ENCODE assay signal across 22 cellular contexts in genomic region chr5:67061511-67061910, GRCh38.
"Had no signal": no experiment of that assay in that cellular context is flagged by ENCODE, and none has a peak within 500 bp of the region (broad histone marks: within the 10 kb centered on the region; RNA-seq: fewer than 3 reads in every experiment).

No MANE protein-coding gene starts in this region.

- H3K27ac Mint-ChIP-seq: activated naive CD4-positive, alpha-beta T cell treated with anti-CD3 and anti-CD28 coated beads, Interleukin-2, amount 50 U/mL, for 72 hours; natural killer cell treated with Interleukin-12 subunit alpha and Interleukin-12 subunit beta and Interleukin-15 and Interleukin-18, amount 100 ng/mL, for 72 hours had no signal

- H3K27me3 ChIP-seq: left lung, right lobe of liver, uterus had no signal

- DNase-seq: activated CD4-positive, alpha-beta T cell treated with anti-CD3 and anti-CD28 coated beads for 48 hours; activated CD4-positive, alpha-beta T cell treated with anti-CD3 and anti-CD28 coated beads, Interleukin-2, amount 50 U/mL, for 48 hours; activated CD8-positive, alpha-beta memory T cell treated with anti-CD3 and anti-CD28 coated beads for 24 hours; activated gamma-delta T cell treated with Interleukin-2 at 50 U/mL for 16 hours; dermis blood vessel endothelial cell; effector CD4-positive, alpha-beta T cell; erythroblast; foreskin fibroblast; lower lobe of right lung; mesendoderm; mucosa of descending colon; posterior cingulate gyrus; right lobe of liver; stimulated activated CD4-positive, alpha-beta T cell treated with anti-CD3 and anti-CD28 coated beads, Interleukin-12 subunit alpha, Interleukin-12 subunit beta, amount 100 ng/mL, for 4 hours; stimulated activated CD4-positive, alpha-beta T cell treated with anti-CD3 and anti-CD28 coated beads, Interleukin-4, amount 100 ng/mL, for 1 hour; stimulated activated naive CD8-positive, alpha-beta T cell treated with anti-CD3 and anti-CD28 coated beads, Interleukin-15, Interleukin-2, amounts not matched to agents 100 U/mL and 50 U/mL, for 24 hours; trophoblast cell; uterus had no signal

- H3K9me3 ChIP-seq: left lung, lower lobe of right lung, mucosa of descending colon, right lobe of liver, thoracic aorta, uterus had no signal

- H3K4me1 ChIP-seq: right lobe of liver, uterus had no signal

- H3K9me3 Mint-ChIP-seq: natural killer cell treated with Interleukin-12 subunit alpha and Interleukin-12 subunit beta and Interleukin-15 and Interleukin-18, amount 100 ng/mL, for 72 hours had no signal

- H3K36me3 ChIP-seq: left lung, lower lobe of right lung, thoracic aorta, uterus had no signal

- H3K4me3 ChIP-seq: left lung, lower lobe of right lung, mucosa of descending colon, right lobe of liver, thoracic aorta, uterus had no signal

- H3K4me3 Mint-ChIP-seq: natural killer cell treated with Interleukin-12 subunit alpha and Interleukin-12 subunit beta and Interleukin-15 and Interleukin-18, amount 100 ng/mL, for 72 hours had no signal

- H3K27ac ChIP-seq: lower lobe of right lung, right lobe of liver, thoracic aorta, uterus had no signal

- ATAC-seq: activated naive CD4-positive, alpha-beta T cell treated with anti-CD3 and anti-CD28 coated beads, Interleukin-2, amount 50 U/mL, for 72 hours; lower lobe of right lung; mucosa of descending colon; natural killer cell treated with Interleukin-12 subunit alpha and Interleukin-12 subunit beta and Interleukin-15 and Interleukin-18, amount 100 ng/mL, for 72 hours; stimulated activated naive CD8-positive, alpha-beta T cell treated with anti-CD3 and anti-CD28 coated beads, Interleukin-15, Interleukin-2, amounts not matched to agents 100 U/mL and 50 U/mL, for 24 hours had no signal
